Comparison of ENCODE assay signal across 2 cellular contexts in the genomic region with DNA sequence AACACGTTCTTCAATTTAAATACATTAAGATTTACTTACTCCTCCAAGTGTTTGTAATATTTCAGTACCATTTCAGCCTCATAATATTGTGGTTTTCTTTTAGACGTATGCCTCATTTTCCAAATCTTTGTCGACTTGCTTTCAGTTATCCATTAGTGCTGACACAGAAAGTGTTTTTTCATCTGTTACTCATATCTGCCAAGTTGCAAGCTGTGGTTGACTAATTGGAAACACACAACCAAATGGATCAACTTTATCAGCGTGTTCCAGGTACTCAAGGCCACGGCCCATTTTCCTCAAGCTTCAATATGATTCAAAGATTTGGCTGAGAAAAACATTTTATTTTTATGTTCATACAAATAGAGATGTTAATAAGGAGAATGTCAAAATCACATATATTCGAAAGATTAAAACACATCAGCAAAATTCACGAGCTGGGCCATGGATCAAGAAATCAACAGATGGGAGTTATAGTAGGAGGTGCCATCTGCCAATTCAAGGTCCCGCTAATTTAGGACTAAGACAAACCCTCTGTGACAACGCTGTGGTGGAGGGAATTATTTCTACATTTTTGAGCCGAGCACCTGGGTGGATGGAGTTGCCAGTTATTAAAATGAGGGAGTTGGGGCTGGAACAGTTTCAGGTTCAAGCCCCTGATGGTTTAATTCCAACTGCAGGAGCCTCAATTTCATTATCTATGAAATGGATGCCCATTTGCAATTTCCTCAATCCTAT.
TF ChIP-seq lines count a peak whose summit lies in the region.

No MANE protein-coding gene starts in this region.

TF ChIP-seq in GM23338, 12 proteins besides CTCF, POLR2A, EP300 and RAD21 (continues in another document):
- TF ChIP-seq STAT1 (IDR thresholded peaks at IDR 0.05; ENCODE audit: unreplicated experiment) (no peak), EZH2phosphoT487 (IDR thresholded peaks at IDR 0.05; ENCODE audit: unreplicated experiment) (no peak), POLR2AphosphoS5 (IDR thresholded peaks at IDR 0.05; ENCODE audit: low read depth) (no peak), NANOG (IDR thresholded peaks at IDR 0.05; ENCODE audit: borderline replicate concordance) (no peak), ZNF331 (CRISPR knock-in tag; IDR thresholded peaks at IDR 0.05; ENCODE audit: low read depth) (no peak), EZH2 (IDR thresholded peaks at IDR 0.05; ENCODE audit: low read depth, unreplicated experiment) (no peak), JUNB (IDR thresholded peaks at IDR 0.05; ENCODE audit: unreplicated experiment) (no peak), CREB1 (CRISPR knock-in tag; IDR thresholded peaks at IDR 0.05; ENCODE audit: low read depth) (no peak)
- TF ChIP-seq, protein P1, sequence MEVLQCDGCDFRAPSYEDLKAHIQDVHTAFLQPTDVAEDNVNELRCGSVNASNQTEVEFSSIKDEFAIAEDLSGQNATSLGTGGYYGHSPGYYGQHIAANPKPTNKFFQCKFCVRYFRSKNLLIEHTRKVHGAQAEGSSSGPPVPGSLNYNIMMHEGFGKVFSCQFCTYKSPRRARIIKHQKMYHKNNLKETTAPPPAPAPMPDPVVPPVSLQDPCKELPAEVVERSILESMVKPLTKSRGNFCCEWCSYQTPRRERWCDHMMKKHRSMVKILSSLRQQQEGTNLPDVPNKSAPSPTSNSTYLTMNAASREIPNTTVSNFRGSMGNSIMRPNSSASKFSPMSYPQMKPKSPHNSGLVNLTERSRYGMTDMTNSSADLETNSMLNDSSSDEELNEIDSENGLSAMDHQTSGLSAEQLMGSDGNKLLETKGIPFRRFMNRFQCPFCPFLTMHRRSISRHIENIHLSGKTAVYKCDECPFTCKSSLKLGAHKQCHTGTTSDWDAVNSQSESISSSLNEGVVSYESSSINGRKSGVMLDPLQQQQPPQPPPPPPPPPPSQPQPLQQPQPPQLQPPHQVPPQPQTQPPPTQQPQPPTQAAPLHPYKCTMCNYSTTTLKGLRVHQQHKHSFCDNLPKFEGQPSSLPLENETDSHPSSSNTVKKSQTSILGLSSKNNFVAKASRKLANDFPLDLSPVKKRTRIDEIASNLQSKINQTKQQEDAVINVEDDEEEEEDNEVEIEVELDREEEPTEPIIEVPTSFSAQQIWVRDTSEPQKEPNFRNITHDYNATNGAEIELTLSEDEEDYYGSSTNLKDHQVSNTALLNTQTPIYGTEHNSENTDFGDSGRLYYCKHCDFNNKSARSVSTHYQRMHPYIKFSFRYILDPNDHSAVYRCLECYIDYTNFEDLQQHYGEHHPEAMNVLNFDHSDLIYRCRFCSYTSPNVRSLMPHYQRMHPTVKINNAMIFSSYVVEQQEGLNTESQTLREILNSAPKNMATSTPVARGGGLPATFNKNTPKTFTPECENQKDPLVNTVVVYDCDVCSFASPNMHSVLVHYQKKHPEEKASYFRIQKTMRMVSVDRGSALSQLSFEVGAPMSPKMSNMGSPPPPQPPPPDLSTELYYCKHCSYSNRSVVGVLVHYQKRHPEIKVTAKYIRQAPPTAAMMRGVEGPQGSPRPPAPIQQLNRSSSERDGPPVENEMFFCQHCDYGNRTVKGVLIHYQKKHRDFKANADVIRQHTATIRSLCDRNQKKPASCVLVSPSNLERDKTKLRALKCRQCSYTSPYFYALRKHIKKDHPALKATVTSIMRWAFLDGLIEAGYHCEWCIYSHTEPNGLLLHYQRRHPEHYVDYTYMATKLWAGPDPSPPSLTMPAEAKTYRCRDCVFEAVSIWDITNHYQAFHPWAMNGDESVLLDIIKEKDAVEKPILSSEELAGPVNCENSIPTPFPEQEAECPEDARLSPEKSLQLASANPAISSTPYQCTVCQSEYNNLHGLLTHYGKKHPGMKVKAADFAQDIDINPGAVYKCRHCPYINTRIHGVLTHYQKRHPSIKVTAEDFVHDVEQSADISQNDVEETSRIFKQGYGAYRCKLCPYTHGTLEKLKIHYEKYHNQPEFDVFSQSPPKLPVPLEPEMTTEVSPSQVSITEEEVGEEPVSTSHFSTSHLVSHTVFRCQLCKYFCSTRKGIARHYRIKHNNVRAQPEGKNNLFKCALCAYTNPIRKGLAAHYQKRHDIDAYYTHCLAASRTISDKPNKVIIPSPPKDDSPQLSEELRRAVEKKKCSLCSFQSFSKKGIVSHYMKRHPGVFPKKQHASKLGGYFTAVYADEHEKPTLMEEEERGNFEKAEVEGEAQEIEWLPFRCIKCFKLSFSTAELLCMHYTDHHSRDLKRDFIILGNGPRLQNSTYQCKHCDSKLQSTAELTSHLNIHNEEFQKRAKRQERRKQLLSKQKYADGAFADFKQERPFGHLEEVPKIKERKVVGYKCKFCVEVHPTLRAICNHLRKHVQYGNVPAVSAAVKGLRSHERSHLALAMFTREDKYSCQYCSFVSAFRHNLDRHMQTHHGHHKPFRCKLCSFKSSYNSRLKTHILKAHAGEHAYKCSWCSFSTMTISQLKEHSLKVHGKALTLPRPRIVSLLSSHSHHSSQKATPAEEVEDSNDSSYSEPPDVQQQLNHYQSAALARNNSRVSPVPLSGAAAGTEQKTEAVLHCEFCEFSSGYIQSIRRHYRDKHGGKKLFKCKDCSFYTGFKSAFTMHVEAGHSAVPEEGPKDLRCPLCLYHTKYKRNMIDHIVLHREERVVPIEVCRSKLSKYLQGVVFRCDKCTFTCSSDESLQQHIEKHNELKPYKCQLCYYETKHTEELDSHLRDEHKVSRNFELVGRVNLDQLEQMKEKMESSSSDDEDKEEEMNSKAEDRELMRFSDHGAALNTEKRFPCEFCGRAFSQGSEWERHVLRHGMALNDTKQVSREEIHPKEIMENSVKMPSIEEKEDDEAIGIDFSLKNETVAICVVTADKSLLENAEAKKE (CRISPR knock-in tag; IDR thresholded peaks at IDR 0.05), result no peak
- TF ChIP-seq, protein P2, sequence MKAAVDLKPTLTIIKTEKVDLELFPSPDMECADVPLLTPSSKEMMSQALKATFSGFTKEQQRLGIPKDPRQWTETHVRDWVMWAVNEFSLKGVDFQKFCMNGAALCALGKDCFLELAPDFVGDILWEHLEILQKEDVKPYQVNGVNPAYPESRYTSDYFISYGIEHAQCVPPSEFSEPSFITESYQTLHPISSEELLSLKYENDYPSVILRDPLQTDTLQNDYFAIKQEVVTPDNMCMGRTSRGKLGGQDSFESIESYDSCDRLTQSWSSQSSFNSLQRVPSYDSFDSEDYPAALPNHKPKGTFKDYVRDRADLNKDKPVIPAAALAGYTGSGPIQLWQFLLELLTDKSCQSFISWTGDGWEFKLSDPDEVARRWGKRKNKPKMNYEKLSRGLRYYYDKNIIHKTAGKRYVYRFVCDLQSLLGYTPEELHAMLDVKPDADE (IDR thresholded peaks at IDR 0.05), result no peak

TF ChIP-seq in endothelial cell of umbilical vein, 7 proteins besides CTCF, POLR2A, EP300 and RAD21:
- no peak for TF ChIP-seq MYC (IDR thresholded peaks at IDR 0.05; ENCODE audit: low read depth, low read length)
- TF ChIP-seq GATA2 (IDR thresholded peaks at IDR 0.05; ENCODE audit: insufficient read depth, insufficient read length, low read depth, low read length), result no peak
- TF ChIP-seq, protein P3, sequence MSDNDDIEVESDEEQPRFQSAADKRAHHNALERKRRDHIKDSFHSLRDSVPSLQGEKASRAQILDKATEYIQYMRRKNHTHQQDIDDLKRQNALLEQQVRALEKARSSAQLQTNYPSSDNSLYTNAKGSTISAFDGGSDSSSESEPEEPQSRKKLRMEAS (IDR thresholded peaks at IDR 0.05; ENCODE audit: insufficient read depth, insufficient read length), result no peak
- no peak for TF ChIP-seq EZH2 (IDR thresholded peaks at IDR 0.05; ENCODE audit: borderline replicate concordance, low read depth, low read length, severe bottlenecking)
- no peak for TF ChIP-seq FOS (IDR thresholded peaks at IDR 0.05; ENCODE audit: borderline replicate concordance, insufficient read depth, low read length)
- no peak for TF ChIP-seq JUN (IDR thresholded peaks at IDR 0.05; ENCODE audit: borderline replicate concordance, insufficient read depth, insufficient read length, low read depth)
- no peak for TF ChIP-seq POLR2AphosphoS5 (IDR thresholded peaks at IDR 0.05; ENCODE audit: insufficient read depth, low read depth, low read length)
